ENCODE assay signal across 22 cellular contexts in genomic region chr20:1941226-1941625, GRCh38. TPM values are rescaled to one million over a fixed set of nuclear protein-coding genes. Genes with fewer than 3 reads are reported as not detected.
DNase-seq lines count a peak whose midpoint lies in the region; ATAC-seq and TF ChIP-seq lines count a peak whose summit lies in the region.
"Had no signal": no experiment of that assay in that cellular context is flagged by ENCODE, and none has a peak within 500 bp of the region (broad histone marks: within the 10 kb centered on the region; RNA-seq: fewer than 3 reads in every experiment).

No MANE protein-coding gene starts in this region.

- peaks cover 48% of the 10 kb centered on the region for H3K27me3 Mint-ChIP-seq in nephron (ENCODE audit: low read depth)
- H3K27me3 Mint-ChIP-seq in activated T-helper 17 cell treated with anti-CD3 and anti-CD28 coated beads, Interleukin-2, amount 50 U/mL, for 72 hours: peaks cover 34% of the 10 kb centered on the region

- peak overlapping the region in 2 of 3 experiments; percentile 5 to 29 for H3K4me3 Mint-ChIP-seq in nephron
- no peak overlapping the region for H3K4me3 Mint-ChIP-seq in activated T-helper 17 cell treated with anti-CD3 and anti-CD28 coated beads, Interleukin-2, amount 50 U/mL, for 72 hours
- H3K4me3 Mint-ChIP-seq: natural killer cell treated with Interleukin-12 subunit alpha and Interleukin-12 subunit beta and Interleukin-15 and Interleukin-18, amount 100 ng/mL, for 72 hours; stimulated activated effector memory CD8-positive, alpha-beta T cell treated with anti-CD3 and anti-CD28 coated beads, Interleukin-12 subunit alpha, Interleukin-12 subunit beta, amount 100 ng/mL, for 72 hours; type B pancreatic cell had no signal

- ATAC-seq in HG03439 (IDR thresholded peaks at IDR 0.05; ENCODE audit: unreplicated experiment) (no peak), HG02973 (IDR thresholded peaks at IDR 0.05; ENCODE audit: unreplicated experiment) (no peak)
- no peak for ATAC-seq in activated T-helper 17 cell treated with anti-CD3 and anti-CD28 coated beads, Interleukin-2, amount 50 U/mL, for 72 hours (replicated peaks)
- ATAC-seq: HCT116; natural killer cell treated with Interleukin-12 subunit alpha and Interleukin-12 subunit beta and Interleukin-15 and Interleukin-18, amount 100 ng/mL, for 72 hours; stimulated activated effector memory CD8-positive, alpha-beta T cell treated with anti-CD3 and anti-CD28 coated beads, Interleukin-12 subunit alpha, Interleukin-12 subunit beta, amount 100 ng/mL, for 72 hours had no signal

- peaks cover 67% of the 10 kb centered on the region for H3K4me1 Mint-ChIP-seq in nephron
- no peaks in the 10 kb centered on the region for H3K4me1 Mint-ChIP-seq in activated T-helper 17 cell treated with anti-CD3 and anti-CD28 coated beads, Interleukin-2, amount 50 U/mL, for 72 hours
- H3K4me1 Mint-ChIP-seq: stimulated activated effector memory CD8-positive, alpha-beta T cell treated with anti-CD3 and anti-CD28 coated beads, Interleukin-12 subunit alpha, Interleukin-12 subunit beta, amount 100 ng/mL, for 72 hours had no signal

- peak; percentile 75 for DNase-seq in AG08395 (ENCODE audit: low spot score)
- DNase-seq in adipocyte (ENCODE audit: low read depth): no peak
- peak; percentile 52 for DNase-seq in fibroblast of pulmonary artery (ENCODE audit: low read depth)
- no peak for DNase-seq in NOMO-1 treated with dmso at 0.1 percent for 144 hours (lab: John Stamatoyannopoulos, UW; ENCODE audit: unreplicated experiment)
- DNase-seq: ACHN; activated CD4-positive, alpha-beta T cell treated with anti-CD3 and anti-CD28 coated beads, Interleukin-2, amount 50 U/mL, for 4 hours; activated T-cell treated with anti-CD3 and anti-CD28 coated beads, Interleukin-2, amount 50 U/mL, for 48 hours; amygdala; dermis blood vessel endothelial cell; GDM1; NCI-H2029 treated with DMSO at 0.1 percent for 48 hours; NCI-H526 treated with DMSO at 0.1 percent for 48 hours; PC-9 had no signal

- TF ChIP-seq CTCF in fibroblast of pulmonary artery (IDR thresholded peaks at IDR 0.05; ENCODE audit: low read length, missing control alignments) (no peak), nephron (IDR thresholded peaks at IDR 0.05; ENCODE audit: unreplicated experiment in 3 of 3) (no peak)

- H3K4me3 ChIP-seq in adipocyte (ENCODE audit: low read length) (peak overlapping the region; percentile 49), fibroblast of pulmonary artery (replicated peaks; ENCODE audit: low read depth, low read length) (no peak overlapping the region)
- H3K4me3 ChIP-seq: PC-9 had no signal

- peaks cover 4% of the 10 kb centered on the region for H3K36me3 ChIP-seq in adipocyte (ENCODE audit: control insufficient read depth, insufficient read depth, low read length, severe bottlenecking)

- peaks cover 65% of the 10 kb centered on the region for H3K4me1 ChIP-seq in adipocyte (ENCODE audit: control insufficient read depth, insufficient read depth, low read length)

- no peaks in the 10 kb centered on the region for H3K9me3 Mint-ChIP-seq in nephron
- no peaks in the 10 kb centered on the region for H3K9me3 Mint-ChIP-seq in activated T-helper 17 cell treated with anti-CD3 and anti-CD28 coated beads, Interleukin-2, amount 50 U/mL, for 72 hours
- H3K9me3 Mint-ChIP-seq: natural killer cell treated with Interleukin-12 subunit alpha and Interleukin-12 subunit beta and Interleukin-15 and Interleukin-18, amount 100 ng/mL, for 72 hours; stimulated activated effector memory CD8-positive, alpha-beta T cell treated with anti-CD3 and anti-CD28 coated beads, Interleukin-12 subunit alpha, Interleukin-12 subunit beta, amount 100 ng/mL, for 72 hours; type B pancreatic cell had no signal

- no peaks in the 10 kb centered on the region for H3K27me3 ChIP-seq in adipocyte (replicated peaks; ENCODE audit: control insufficient read depth, insufficient read depth, low read length)

- H3K9me3 ChIP-seq in adipocyte (ENCODE audit: control insufficient read depth, low read length): no peaks in the 10 kb centered on the region

- peak overlapping the region; percentile 64 to 82 (median 68) for H3K27ac Mint-ChIP-seq in nephron
- H3K27ac Mint-ChIP-seq in activated T-helper 17 cell treated with anti-CD3 and anti-CD28 coated beads, Interleukin-2, amount 50 U/mL, for 72 hours: no peak overlapping the region
- H3K27ac Mint-ChIP-seq: natural killer cell treated with Interleukin-12 subunit alpha and Interleukin-12 subunit beta and Interleukin-15 and Interleukin-18, amount 100 ng/mL, for 72 hours; stimulated activated effector memory CD8-positive, alpha-beta T cell treated with anti-CD3 and anti-CD28 coated beads, Interleukin-12 subunit alpha, Interleukin-12 subunit beta, amount 100 ng/mL, for 72 hours; type B pancreatic cell had no signal

- H3K9ac ChIP-seq in adipocyte (ENCODE audit: low read length): no peak overlapping the region

- H3K36me3 Mint-ChIP-seq in nephron (ENCODE audit: low read depth): peaks cover 4% of the 10 kb centered on the region
- no peaks in the 10 kb centered on the region for H3K36me3 Mint-ChIP-seq in activated T-helper 17 cell treated with anti-CD3 and anti-CD28 coated beads, Interleukin-2, amount 50 U/mL, for 72 hours (ENCODE audit: low read depth)
- H3K36me3 Mint-ChIP-seq: natural killer cell treated with Interleukin-12 subunit alpha and Interleukin-12 subunit beta and Interleukin-15 and Interleukin-18, amount 100 ng/mL, for 72 hours; stimulated activated effector memory CD8-positive, alpha-beta T cell treated with anti-CD3 and anti-CD28 coated beads, Interleukin-12 subunit alpha, Interleukin-12 subunit beta, amount 100 ng/mL, for 72 hours; type B pancreatic cell had no signal

RNA-seq across cellular contexts. Expression of gene SIRPA, which starts 46.0 kb away (rescaled TPM):
- under 1 TPM in 1 of 2 donors, not detected in 1; 0.05 TPM for total RNA-seq in activated T-helper 17 cell treated with anti-CD3 and anti-CD28 coated beads, Interleukin-2, amount 50 U/mL, for 72 hours

RNA-seq across cellular contexts. Expression of gene PDYN, which starts 52.6 kb away (rescaled TPM):
- total RNA-seq in activated T-helper 17 cell treated with anti-CD3 and anti-CD28 coated beads, Interleukin-2, amount 50 U/mL, for 72 hours: not detected
- total RNA-seq: dermis blood vessel endothelial cell; natural killer cell treated with Interleukin-12 subunit alpha and Interleukin-12 subunit beta and Interleukin-15 and Interleukin-18, amount 100 ng/mL, for 72 hours; PC-9; skeletal muscle tissue had no signal

Comparison
In these comparisons a context has a peak if more than half of its experiments do, and no peak if none do; other contexts are left out.
1. DNase-seq: peak in AG08395 (single experiment) and fibroblast of pulmonary artery (single experiment); none in adipocyte (single experiment) and NOMO-1 treated with dmso at 0.1 percent for 144 hours (single experiment).